Comparison of ENCODE assay signal across 8 cellular contexts in genomic region chr19:39390759-39391592, GRCh38. TPM values are rescaled to one million over a fixed set of nuclear protein-coding genes. Genes with fewer than 3 reads are reported as not detected.
DNase-seq lines count a peak whose midpoint lies in the region; ATAC-seq and TF ChIP-seq lines count a peak whose summit lies in the region.

TSS of gene MED29 (plus strand) at chr19:39391378. CDS start at chr19:39391423, 45 bp downstream.
TSS of gene PAF1 (minus strand) at chr19:39391106. CDS start at chr19:39390864, 242 bp downstream.

- H3K27me3 ChIP-seq in KMS-11 (ENCODE audit: insufficient read depth, low read depth): no peaks in the 10 kb centered on the region
- no peaks in the 10 kb centered on the region for H3K27me3 ChIP-seq in Peyer's patch
- H3K27me3 ChIP-seq in muscle layer of colon (ENCODE audit: control insufficient read depth in 1 of 2, insufficient read depth in 2 of 2, low read length in 2 of 2): no peaks in the 10 kb centered on the region

- H3K9ac ChIP-seq in KMS-11 (peak within 1 kb of the TSS; percentile 99), muscle layer of colon (ENCODE audit: low read length) (peak within 1 kb of the TSS; percentile 90)

- H3K9me3 ChIP-seq in Peyer's patch: no peaks in the 10 kb centered on the region
- no peaks in the 10 kb centered on the region for H3K9me3 ChIP-seq in muscle layer of colon (ENCODE audit: low read length)

- peaks cover 32% of the 10 kb centered on the region for H3K79me2 ChIP-seq in KMS-11 (ENCODE audit: insufficient read depth, low read depth)

- H3K4me1 ChIP-seq in KMS-11 (ENCODE audit: low read depth, poor library complexity, severe bottlenecking): peaks cover 20% of the 10 kb centered on the region
- H3K4me1 ChIP-seq in Peyer's patch: peaks cover 0 to 20% (median 8%) of the 10 kb centered on the region in 4 donors
- peaks cover 19% of the 10 kb centered on the region for H3K4me1 ChIP-seq in muscle layer of colon (ENCODE audit: insufficient read depth, low read length)

- H3K4me3 ChIP-seq in KMS-11 (IDR thresholded peaks at IDR 0.05; ENCODE audit: insufficient read depth, low read depth, low read length) (peak within 1 kb of the TSS; percentile 62), Peyer's patch (peak within 1 kb of the TSS; percentile 56 to 88 (median 77)), muscle layer of colon (ENCODE audit: low read depth in 1 of 2, low read length in 2 of 2) (peak within 1 kb of the TSS; percentile 81 to 95)

- H4K20me1 ChIP-seq in KMS-11 (ENCODE audit: insufficient read depth): no peaks in the 10 kb centered on the region

- peak; percentile 99 for DNase-seq in DMS79 (lab: John Stamatoyannopoulos, UW)
- peak; percentile 97 to 98 (median 97) for DNase-seq in Peyer's patch
- peak; percentile 95 to 96 for DNase-seq in activated T-cell treated with anti-CD3 and anti-CD28 coated beads, Interleukin-2, amount 50 U/mL, for 48 hours
- peak; percentile 84 for DNase-seq in stimulated activated CD8-positive, alpha-beta memory T cell treated with anti-CD3 and anti-CD28 coated beads, Interleukin-7, amount 100 ng/mL, for 24 hours (ENCODE audit: low read depth)

- TF ChIP-seq CTCF in KMS-11 (conservative IDR thresholded peaks at IDR 0.05; ENCODE audit: low read depth, low read length) (no peak), Peyer's patch (IDR thresholded peaks at IDR 0.05) (peak in 2 of 6 experiments; percentile 6 to 10)

- peak within 1 kb of the TSS; percentile 96 for H2AFZ ChIP-seq in KMS-11 (ENCODE audit: low read depth)

- ATAC-seq in GM21737 (IDR thresholded peaks at IDR 0.05; ENCODE audit: unreplicated experiment) (peak; percentile 89), esophagus mucosa (peak; percentile 97)

- H3K36me3 ChIP-seq in KMS-11 (ENCODE audit: insufficient read depth) (0 out of 2 replicates have a peak, but pooled peaks cover 6% of the 10 kb centered on the region), Peyer's patch (peaks cover 0 to 53% (median 0%) of the 10 kb centered on the region in 3 donors), muscle layer of colon (ENCODE audit: insufficient read depth, low read length) (peaks cover 52% of the 10 kb centered on the region)

- peak within 1 kb of the TSS; percentile 97 for H3K27ac ChIP-seq in KMS-11
- H3K27ac ChIP-seq in Peyer's patch: peak within 1 kb of the TSS; percentile 85 to 100 (median 94)
- peak within 1 kb of the TSS; percentile 98 for H3K27ac ChIP-seq in muscle layer of colon (ENCODE audit: low read depth, low read length)

- peak; percentile 88 to 94 for TF ChIP-seq POLR2A in Peyer's patch (IDR thresholded peaks at IDR 0.05)

- H3K4me2 ChIP-seq in KMS-11: peak within 1 kb of the TSS; percentile 94

RNA-seq across cellular contexts. Expression of gene MED29, which starts in this region (rescaled TPM):
- 10 to 100 TPM; 25.4 to 52.8 (median 41.0) TPM for total RNA-seq in Peyer's patch
- total RNA-seq in esophagus mucosa: 21.4 TPM

RNA-seq across cellular contexts. Expression of gene PAF1, which starts in this region (rescaled TPM):
- total RNA-seq in Peyer's patch: 10 to 100 TPM; 22.2 to 47.3 (median 37.7) TPM
- total RNA-seq in esophagus mucosa: 29.5 TPM

Comparison
In these comparisons a context has a peak if more than half of its experiments do, and no peak if none do; other contexts are left out.
1. Peak in every context shown above with its lines: DNase-seq, ATAC-seq, H3K4me3 ChIP-seq and H3K27ac ChIP-seq.